ENCODE assay signal across 8 cellular contexts in the genomic region with DNA sequence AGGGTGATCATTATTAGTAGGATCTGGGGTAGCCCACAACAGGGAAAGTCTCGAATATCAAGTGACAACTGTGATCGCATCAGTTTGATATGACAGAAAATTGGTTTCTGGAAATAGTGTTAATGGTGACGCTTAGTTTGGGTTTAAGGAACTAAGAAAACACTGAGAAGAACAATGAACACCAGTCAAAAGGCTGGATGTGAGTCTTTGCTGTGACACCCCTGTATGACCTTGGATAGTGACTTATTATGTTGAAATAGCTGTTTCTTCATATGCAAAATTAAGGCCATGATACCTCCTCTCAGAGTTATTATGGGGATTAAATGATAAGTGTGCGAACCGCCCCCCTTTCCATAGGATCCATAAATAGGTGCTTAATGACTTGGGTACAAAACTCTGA. TPM values are rescaled to one million over a fixed set of nuclear protein-coding genes. Genes with fewer than 3 reads are reported as not detected.
A peak's percentile ranks its signal among the peaks of the same experiment; 100 is the strongest.
DNase-seq lines count a peak whose midpoint lies in the region; ATAC-seq and TF ChIP-seq lines count a peak whose summit lies in the region.

No MANE protein-coding gene starts in this region.

- no peak for TF ChIP-seq CTCF in AG10803 (conservative IDR thresholded peaks at IDR 0.05; ENCODE audit: low read length)
- TF ChIP-seq CTCF in brain microvascular endothelial cell (IDR thresholded peaks at IDR 0.05; ENCODE audit: low read depth, low read length, missing control alignments), result no peak

- peak overlapping the region; percentile 95 to 98 (median 96) for H3K4me3 Mint-ChIP-seq in IgD-negative memory B cell

- H3K27ac ChIP-seq in brain microvascular endothelial cell, result peak overlapping the region; percentile 75

- peak overlapping the region; percentile 75 for H3K4me3 ChIP-seq in AG10803 (ENCODE audit: low read length)
- H3K4me3 ChIP-seq in brain microvascular endothelial cell (ENCODE audit: low read depth, low read length), result peak overlapping the region; percentile 94
- peak overlapping the region; percentile 87 for H3K4me3 ChIP-seq in mucosa of stomach (ENCODE audit: low read length)

- DNase-seq in AG10803 (ENCODE audit: low read depth), result peak; percentile 19
- no peak for DNase-seq in brain microvascular endothelial cell
- DNase-seq in C1 segment of cervical spinal cord (lab: John Stamatoyannopoulos, UW), result no peak

- in situ Hi-C loops in brain microvascular endothelial cell (cut with HindIII; ENCODE audit: low pct_ligation_motif_present, low sequenced_read_pairs), result no loop called here

- no peaks in the 10 kb centered on the region for H3K36me3 Mint-ChIP-seq in IgD-negative memory B cell

- H3K4me1 ChIP-seq in mucosa of stomach (ENCODE audit: control insufficient read depth, insufficient read depth, low read length), result peaks cover 23% of the 10 kb centered on the region

- ATAC-seq in GM21737 (IDR thresholded peaks at IDR 0.05; ENCODE audit: unreplicated experiment) (no peak), HG03159 (IDR thresholded peaks at IDR 0.05; ENCODE audit: unreplicated experiment) (no peak)
- no peak for ATAC-seq in activated CD4-positive, CD25-positive, alpha-beta regulatory T cell treated with anti-CD3 and anti-CD28 coated beads, Interleukin-2, amount 50 U/mL, for 24 hours

- H3K36me3 ChIP-seq in brain microvascular endothelial cell (replicated peaks) (no peaks in the 10 kb centered on the region), mucosa of stomach (ENCODE audit: control insufficient read depth, insufficient read depth, low read length) (no peaks in the 10 kb centered on the region)

- peaks cover 16 to 29% (median 25%) of the 10 kb centered on the region in 3 donors for H3K4me1 Mint-ChIP-seq in IgD-negative memory B cell

- no peaks in the 10 kb centered on the region for H3K27me3 Mint-ChIP-seq in IgD-negative memory B cell

- H3K9ac ChIP-seq in mucosa of stomach (ENCODE audit: low read length), result peak overlapping the region; percentile 69

- no peaks in the 10 kb centered on the region for H3K9me3 ChIP-seq in mucosa of stomach (ENCODE audit: control insufficient read depth, low read length)

- H3K27me3 ChIP-seq in brain microvascular endothelial cell (replicated peaks) (no peaks in the 10 kb centered on the region), mucosa of stomach (ENCODE audit: control insufficient read depth, insufficient read depth, low read length) (no peaks in the 10 kb centered on the region)

- no peaks in the 10 kb centered on the region for H3K9me3 Mint-ChIP-seq in IgD-negative memory B cell

- peak overlapping the region; percentile 79 to 92 (median 83) for H3K27ac Mint-ChIP-seq in IgD-negative memory B cell

RNA-seq across cellular contexts. Expression of gene DNAJC25, which starts 0.9 kb away (rescaled TPM):
- polyA plus RNA-seq in IgD-negative memory B cell, result 3.6 TPM

RNA-seq across cellular contexts. Expression of gene GNG10, which starts 29.4 kb away (rescaled TPM):
- polyA plus RNA-seq in IgD-negative memory B cell, result 16.2 TPM

RNA-seq across cellular contexts. Expression of gene PTGR1, which starts 32.6 kb away (rescaled TPM):
- polyA plus RNA-seq in IgD-negative memory B cell, result 0.15 TPM
